2 cellular contexts compared by ENCODE assay signal in the genomic region with DNA sequence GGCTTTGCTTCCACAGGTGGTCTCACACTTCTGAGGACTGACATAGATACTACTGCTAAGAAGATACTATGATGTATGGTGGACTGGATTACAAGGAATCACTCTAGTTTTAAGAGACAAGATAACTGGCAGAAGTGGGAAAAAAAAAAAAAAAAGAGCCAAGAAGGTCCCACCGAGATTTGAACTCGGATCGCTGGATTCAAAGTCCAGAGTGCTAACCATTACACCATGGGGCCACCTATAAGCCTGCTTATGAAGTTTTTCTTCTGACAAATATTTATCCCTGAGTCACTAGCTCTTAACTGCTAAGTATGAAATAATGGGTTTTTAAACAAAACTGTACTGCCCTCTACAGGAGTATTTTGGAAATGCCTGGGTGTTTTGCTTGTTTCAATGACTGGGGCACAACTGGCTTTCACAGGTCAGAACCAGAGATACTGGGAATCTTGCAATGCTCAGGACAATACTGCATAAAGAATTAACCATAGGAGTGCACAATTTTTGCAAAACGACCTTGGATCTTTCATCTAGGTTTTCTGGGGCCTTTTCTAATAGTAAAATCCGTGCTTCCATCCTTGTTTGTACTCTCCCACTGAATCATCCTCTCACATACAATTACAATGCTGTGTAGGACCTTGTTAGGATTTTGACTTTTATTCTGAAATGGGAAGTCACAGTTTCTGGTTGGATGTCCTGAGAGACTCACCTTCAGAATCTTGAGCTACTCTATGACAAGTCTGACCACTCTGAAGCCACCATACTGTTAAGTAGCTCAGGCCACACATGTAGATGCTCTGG.
TF ChIP-seq lines count a peak whose summit lies in the region.

No MANE protein-coding gene starts in this region.

TF ChIP-seq in HCT116, 20 proteins besides CTCF, POLR2A, EP300 and RAD21 (continued from another document):
- TF ChIP-seq, protein P1, sequence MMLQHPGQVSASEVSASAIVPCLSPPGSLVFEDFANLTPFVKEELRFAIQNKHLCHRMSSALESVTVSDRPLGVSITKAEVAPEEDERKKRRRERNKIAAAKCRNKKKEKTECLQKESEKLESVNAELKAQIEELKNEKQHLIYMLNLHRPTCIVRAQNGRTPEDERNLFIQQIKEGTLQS (IDR thresholded peaks at IDR 0.05): peak; percentile 97
- TF ChIP-seq, protein P2, sequence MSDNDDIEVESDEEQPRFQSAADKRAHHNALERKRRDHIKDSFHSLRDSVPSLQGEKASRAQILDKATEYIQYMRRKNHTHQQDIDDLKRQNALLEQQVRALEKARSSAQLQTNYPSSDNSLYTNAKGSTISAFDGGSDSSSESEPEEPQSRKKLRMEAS (IDR thresholded peaks at IDR 0.05): 0 out of 2 replicates have a peak, but pooled peaks have one; percentile 40
- TF ChIP-seq FOSL1 (IDR thresholded peaks at IDR 0.05; ENCODE audit: low read depth): peak; percentile 33; the same call in 1 of the 2 replicates

TF ChIP-seq in K562, 482 proteins besides CTCF, POLR2A, EP300 and RAD21 (continued from another document and continues in another):
- TF ChIP-seq, protein P3, sequence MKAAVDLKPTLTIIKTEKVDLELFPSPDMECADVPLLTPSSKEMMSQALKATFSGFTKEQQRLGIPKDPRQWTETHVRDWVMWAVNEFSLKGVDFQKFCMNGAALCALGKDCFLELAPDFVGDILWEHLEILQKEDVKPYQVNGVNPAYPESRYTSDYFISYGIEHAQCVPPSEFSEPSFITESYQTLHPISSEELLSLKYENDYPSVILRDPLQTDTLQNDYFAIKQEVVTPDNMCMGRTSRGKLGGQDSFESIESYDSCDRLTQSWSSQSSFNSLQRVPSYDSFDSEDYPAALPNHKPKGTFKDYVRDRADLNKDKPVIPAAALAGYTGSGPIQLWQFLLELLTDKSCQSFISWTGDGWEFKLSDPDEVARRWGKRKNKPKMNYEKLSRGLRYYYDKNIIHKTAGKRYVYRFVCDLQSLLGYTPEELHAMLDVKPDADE (conservative IDR thresholded peaks at IDR 0.05; ENCODE audit: control insufficient read depth, low read depth, low read length): peak; percentile 75; the same call in 1 of the 2 replicates
- TF ChIP-seq HCFC1 (IDR thresholded peaks at IDR 0.05; ENCODE audit: low read depth, low read length): 0 out of 2 replicates have a peak, but pooled peaks have one; percentile 32
- TF ChIP-seq, protein P1 (IDR thresholded peaks at IDR 0.05): peak; percentile 48
- TF ChIP-seq, protein P1 (CRISPR knock-in tag; conservative IDR thresholded peaks at IDR 0.05): peak; percentile 70; the same call in 1 of the 2 replicates
- TF ChIP-seq NR2C1 (IDR thresholded peaks at IDR 0.05): no peak; the same call in 1 of the 2 replicates
- TF ChIP-seq NR2C1 (tag; IDR thresholded peaks at IDR 0.05): no peak
- TF ChIP-seq ATF1 (CRISPR knock-in tag; IDR thresholded peaks at IDR 0.05): no peak
- TF ChIP-seq ATF1 (tag; IDR thresholded peaks at IDR 0.05): peak; percentile 54
- TF ChIP-seq, protein P4, sequence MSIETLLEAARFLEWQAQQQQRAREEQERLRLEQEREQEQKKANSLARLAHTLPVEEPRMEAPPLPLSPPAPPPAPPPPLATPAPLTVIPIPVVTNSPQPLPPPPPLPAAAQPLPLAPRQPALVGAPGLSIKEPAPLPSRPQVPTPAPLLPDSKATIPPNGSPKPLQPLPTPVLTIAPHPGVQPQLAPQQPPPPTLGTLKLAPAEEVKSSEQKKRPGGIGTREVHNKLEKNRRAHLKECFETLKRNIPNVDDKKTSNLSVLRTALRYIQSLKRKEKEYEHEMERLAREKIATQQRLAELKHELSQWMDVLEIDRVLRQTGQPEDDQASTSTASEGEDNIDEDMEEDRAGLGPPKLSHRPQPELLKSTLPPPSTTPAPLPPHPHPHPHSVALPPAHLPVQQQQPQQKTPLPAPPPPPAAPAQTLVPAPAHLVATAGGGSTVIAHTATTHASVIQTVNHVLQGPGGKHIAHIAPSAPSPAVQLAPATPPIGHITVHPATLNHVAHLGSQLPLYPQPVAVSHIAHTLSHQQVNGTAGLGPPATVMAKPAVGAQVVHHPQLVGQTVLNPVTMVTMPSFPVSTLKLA (conservative IDR thresholded peaks at IDR 0.05): peak in 1 of 2 experiments; percentile 32; a peak in 2 of 4 replicates
- TF ChIP-seq MCM7 (IDR thresholded peaks at IDR 0.05): no peak
- TF ChIP-seq ZNF699 (CRISPR knock-in tag; IDR thresholded peaks at IDR 0.05; ENCODE audit: insufficient replicate concordance): no peak
- TF ChIP-seq KLF6 (CRISPR knock-in tag; IDR thresholded peaks at IDR 0.05; ENCODE audit: borderline replicate concordance): no peak
- TF ChIP-seq, protein P5, sequence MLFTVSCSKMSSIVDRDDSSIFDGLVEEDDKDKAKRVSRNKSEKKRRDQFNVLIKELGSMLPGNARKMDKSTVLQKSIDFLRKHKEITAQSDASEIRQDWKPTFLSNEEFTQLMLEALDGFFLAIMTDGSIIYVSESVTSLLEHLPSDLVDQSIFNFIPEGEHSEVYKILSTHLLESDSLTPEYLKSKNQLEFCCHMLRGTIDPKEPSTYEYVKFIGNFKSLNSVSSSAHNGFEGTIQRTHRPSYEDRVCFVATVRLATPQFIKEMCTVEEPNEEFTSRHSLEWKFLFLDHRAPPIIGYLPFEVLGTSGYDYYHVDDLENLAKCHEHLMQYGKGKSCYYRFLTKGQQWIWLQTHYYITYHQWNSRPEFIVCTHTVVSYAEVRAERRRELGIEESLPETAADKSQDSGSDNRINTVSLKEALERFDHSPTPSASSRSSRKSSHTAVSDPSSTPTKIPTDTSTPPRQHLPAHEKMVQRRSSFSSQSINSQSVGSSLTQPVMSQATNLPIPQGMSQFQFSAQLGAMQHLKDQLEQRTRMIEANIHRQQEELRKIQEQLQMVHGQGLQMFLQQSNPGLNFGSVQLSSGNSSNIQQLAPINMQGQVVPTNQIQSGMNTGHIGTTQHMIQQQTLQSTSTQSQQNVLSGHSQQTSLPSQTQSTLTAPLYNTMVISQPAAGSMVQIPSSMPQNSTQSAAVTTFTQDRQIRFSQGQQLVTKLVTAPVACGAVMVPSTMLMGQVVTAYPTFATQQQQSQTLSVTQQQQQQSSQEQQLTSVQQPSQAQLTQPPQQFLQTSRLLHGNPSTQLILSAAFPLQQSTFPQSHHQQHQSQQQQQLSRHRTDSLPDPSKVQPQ (CRISPR knock-in tag; IDR thresholded peaks at IDR 0.05; ENCODE audit: borderline replicate concordance): no peak
- no peak for TF ChIP-seq DACH1 (IDR thresholded peaks at IDR 0.05; ENCODE audit: partially characterized antibody)
- TF ChIP-seq ZNF143 (CRISPR knock-in tag; IDR thresholded peaks at IDR 0.05): no peak
- no peak for TF ChIP-seq ZNF76 (CRISPR knock-in tag; IDR thresholded peaks at IDR 0.05; ENCODE audit: borderline replicate concordance)
- TF ChIP-seq CHD1 (IDR thresholded peaks at IDR 0.05; ENCODE audit: low read length): no peak
- no peak for TF ChIP-seq TAF9B (IDR thresholded peaks at IDR 0.05; ENCODE audit: partially characterized antibody)
- TF ChIP-seq HDAC3 (IDR thresholded peaks at IDR 0.05; ENCODE audit: borderline replicate concordance, partially characterized antibody): peak; percentile 18
- TF ChIP-seq, protein P6, sequence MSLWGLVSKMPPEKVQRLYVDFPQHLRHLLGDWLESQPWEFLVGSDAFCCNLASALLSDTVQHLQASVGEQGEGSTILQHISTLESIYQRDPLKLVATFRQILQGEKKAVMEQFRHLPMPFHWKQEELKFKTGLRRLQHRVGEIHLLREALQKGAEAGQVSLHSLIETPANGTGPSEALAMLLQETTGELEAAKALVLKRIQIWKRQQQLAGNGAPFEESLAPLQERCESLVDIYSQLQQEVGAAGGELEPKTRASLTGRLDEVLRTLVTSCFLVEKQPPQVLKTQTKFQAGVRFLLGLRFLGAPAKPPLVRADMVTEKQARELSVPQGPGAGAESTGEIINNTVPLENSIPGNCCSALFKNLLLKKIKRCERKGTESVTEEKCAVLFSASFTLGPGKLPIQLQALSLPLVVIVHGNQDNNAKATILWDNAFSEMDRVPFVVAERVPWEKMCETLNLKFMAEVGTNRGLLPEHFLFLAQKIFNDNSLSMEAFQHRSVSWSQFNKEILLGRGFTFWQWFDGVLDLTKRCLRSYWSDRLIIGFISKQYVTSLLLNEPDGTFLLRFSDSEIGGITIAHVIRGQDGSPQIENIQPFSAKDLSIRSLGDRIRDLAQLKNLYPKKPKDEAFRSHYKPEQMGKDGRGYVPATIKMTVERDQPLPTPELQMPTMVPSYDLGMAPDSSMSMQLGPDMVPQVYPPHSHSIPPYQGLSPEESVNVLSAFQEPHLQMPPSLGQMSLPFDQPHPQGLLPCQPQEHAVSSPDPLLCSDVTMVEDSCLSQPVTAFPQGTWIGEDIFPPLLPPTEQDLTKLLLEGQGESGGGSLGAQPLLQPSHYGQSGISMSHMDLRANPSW (CRISPR knock-in tag; IDR thresholded peaks at IDR 0.05): 0 out of 2 replicates have a peak, but pooled peaks have one; percentile 11
- no peak for TF ChIP-seq FIP1L1 (IDR thresholded peaks at IDR 0.05; ENCODE audit: low read depth, low read length, poor library complexity, severe bottlenecking)
- TF ChIP-seq TOE1 (IDR thresholded peaks at IDR 0.05; ENCODE audit: borderline replicate concordance): no peak
- no peak for TF ChIP-seq TOE1 (CRISPR knock-in tag; IDR thresholded peaks at IDR 0.05; ENCODE audit: borderline replicate concordance, low read depth)
- TF ChIP-seq ZKSCAN1 (IDR thresholded peaks at IDR 0.05; ENCODE audit: low read depth, low read length): no peak
- TF ChIP-seq SREBF1 (IDR thresholded peaks at IDR 0.05; ENCODE audit: borderline replicate concordance, low read depth, low read length): peak; percentile 12; the same call in 1 of the 2 replicates
- peak; percentile 91 for TF ChIP-seq POLR3G (IDR thresholded peaks at IDR 0.05; ENCODE audit: extremely low read depth, insufficient read length, insufficient replicate concordance)
- no peak for TF ChIP-seq CBX5 (IDR thresholded peaks at IDR 0.05; ENCODE audit: borderline replicate concordance, low read depth)
- TF ChIP-seq CHD4 (IDR thresholded peaks at IDR 0.05; ENCODE audit: insufficient read depth, insufficient replicate concordance, low read depth, low read length, poor library complexity, severe bottlenecking): no peak
- no peak for TF ChIP-seq ZNF146 (CRISPR knock-in tag; IDR thresholded peaks at IDR 0.05; ENCODE audit: unreplicated experiment)
- TF ChIP-seq, protein P7, sequence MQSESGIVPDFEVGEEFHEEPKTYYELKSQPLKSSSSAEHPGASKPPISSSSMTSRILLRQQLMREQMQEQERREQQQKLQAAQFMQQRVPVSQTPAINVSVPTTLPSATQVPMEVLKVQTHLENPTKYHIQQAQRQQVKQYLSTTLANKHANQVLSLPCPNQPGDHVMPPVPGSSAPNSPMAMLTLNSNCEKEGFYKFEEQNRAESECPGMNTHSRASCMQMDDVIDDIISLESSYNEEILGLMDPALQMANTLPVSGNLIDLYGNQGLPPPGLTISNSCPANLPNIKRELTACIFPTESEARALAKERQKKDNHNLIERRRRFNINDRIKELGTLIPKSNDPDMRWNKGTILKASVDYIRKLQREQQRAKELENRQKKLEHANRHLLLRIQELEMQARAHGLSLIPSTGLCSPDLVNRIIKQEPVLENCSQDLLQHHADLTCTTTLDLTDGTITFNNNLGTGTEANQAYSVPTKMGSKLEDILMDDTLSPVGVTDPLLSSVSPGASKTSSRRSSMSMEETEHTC (IDR thresholded peaks at IDR 0.05): no peak
- TF ChIP-seq ZBTB17 (CRISPR knock-in tag; IDR thresholded peaks at IDR 0.05): no peak
- no peak for TF ChIP-seq ZNF175 (CRISPR knock-in tag; IDR thresholded peaks at IDR 0.05; ENCODE audit: low read depth)
- TF ChIP-seq, protein P8, sequence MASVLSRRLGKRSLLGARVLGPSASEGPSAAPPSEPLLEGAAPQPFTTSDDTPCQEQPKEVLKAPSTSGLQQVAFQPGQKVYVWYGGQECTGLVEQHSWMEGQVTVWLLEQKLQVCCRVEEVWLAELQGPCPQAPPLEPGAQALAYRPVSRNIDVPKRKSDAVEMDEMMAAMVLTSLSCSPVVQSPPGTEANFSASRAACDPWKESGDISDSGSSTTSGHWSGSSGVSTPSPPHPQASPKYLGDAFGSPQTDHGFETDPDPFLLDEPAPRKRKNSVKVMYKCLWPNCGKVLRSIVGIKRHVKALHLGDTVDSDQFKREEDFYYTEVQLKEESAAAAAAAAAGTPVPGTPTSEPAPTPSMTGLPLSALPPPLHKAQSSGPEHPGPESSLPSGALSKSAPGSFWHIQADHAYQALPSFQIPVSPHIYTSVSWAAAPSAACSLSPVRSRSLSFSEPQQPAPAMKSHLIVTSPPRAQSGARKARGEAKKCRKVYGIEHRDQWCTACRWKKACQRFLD (CRISPR knock-in tag; IDR thresholded peaks at IDR 0.05): no peak
- TF ChIP-seq, protein P9, sequence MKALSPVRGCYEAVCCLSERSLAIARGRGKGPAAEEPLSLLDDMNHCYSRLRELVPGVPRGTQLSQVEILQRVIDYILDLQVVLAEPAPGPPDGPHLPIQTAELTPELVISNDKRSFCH (CRISPR knock-in tag; IDR thresholded peaks at IDR 0.05): no peak
- TF ChIP-seq, protein P9 (tag; IDR thresholded peaks at IDR 0.05): peak; percentile 63; the same call in 1 of the 2 replicates
- TF ChIP-seq SAFB (IDR thresholded peaks at IDR 0.05; ENCODE audit: borderline replicate concordance, low read depth, low read length): no peak
- no peak for TF ChIP-seq ZNF12 (CRISPR knock-in tag; IDR thresholded peaks at IDR 0.05)
- TF ChIP-seq NR3C1 (CRISPR knock-in tag; IDR thresholded peaks at IDR 0.05): no peak
- TF ChIP-seq SIRT6 (IDR thresholded peaks at IDR 0.05; ENCODE audit: low read depth, low read length): no peak
- no peak for TF ChIP-seq NFRKB (IDR thresholded peaks at IDR 0.05; ENCODE audit: low read depth)
- 0 out of 4 replicates have a peak, but pooled peaks of 1 of the 2 experiments have one; percentile 33 for TF ChIP-seq MAZ (CRISPR knock-in tag; conservative IDR thresholded peaks at IDR 0.05 in 1 of 2, IDR thresholded peaks at IDR 0.05 in 1 of 2)
